In the genomic region with DNA sequence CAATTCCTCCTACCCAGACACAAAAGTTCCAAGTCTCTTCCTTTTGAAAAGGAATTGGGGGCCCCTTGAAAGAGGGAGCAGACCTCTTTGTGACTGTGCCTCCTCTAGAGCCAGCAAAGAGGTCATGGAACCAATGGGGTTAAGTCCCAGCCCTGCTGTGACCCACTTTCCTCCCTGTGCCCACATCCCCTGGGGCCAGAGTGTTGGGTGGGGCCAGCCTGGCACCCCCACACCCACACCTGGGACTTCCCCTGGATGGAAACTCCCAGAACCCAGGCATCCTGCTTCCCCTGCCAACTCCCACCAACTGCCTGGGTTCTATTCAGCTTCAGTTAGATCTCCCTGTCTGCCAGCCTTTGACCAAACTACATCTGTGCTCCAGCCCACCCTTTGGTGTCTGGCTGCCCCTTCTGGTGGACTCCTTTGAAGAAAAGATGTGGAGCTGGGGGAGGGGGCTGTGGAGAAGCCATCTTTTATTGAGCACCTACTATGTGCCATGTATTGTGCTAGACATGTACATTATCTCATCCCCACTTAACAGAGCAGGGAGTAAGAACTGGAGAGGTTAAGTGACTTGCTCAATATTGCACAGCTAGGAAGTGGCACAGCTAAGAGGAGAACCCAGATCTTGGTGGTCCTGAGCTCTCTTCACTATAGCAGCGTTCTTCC, we compare ENCODE assay signal across 1 cellular context.
A peak's percentile ranks its signal among the peaks of the same experiment; 100 is the strongest.
TF ChIP-seq lines count a peak whose summit lies in the region.

No MANE protein-coding gene starts in this region.

TF ChIP-seq in GM12878, 131 proteins besides CTCF, POLR2A, EP300 and RAD21:
- TF ChIP-seq MEF2B (IDR thresholded peaks at IDR 0.05; ENCODE audit: partially characterized antibody, poor library complexity, severe bottlenecking) (peak; percentile 40), NR2C2 (IDR thresholded peaks at IDR 0.05; ENCODE audit: borderline replicate concordance, control insufficient read depth, insufficient read length, low read depth) (no peak), DPF2 (IDR thresholded peaks at IDR 0.05) (0 out of 2 replicates have a peak, but pooled peaks have one; percentile 61), IKZF1 (conservative IDR thresholded peaks at IDR 0.05) (peak; percentile 37)
- TF ChIP-seq, protein P1, sequence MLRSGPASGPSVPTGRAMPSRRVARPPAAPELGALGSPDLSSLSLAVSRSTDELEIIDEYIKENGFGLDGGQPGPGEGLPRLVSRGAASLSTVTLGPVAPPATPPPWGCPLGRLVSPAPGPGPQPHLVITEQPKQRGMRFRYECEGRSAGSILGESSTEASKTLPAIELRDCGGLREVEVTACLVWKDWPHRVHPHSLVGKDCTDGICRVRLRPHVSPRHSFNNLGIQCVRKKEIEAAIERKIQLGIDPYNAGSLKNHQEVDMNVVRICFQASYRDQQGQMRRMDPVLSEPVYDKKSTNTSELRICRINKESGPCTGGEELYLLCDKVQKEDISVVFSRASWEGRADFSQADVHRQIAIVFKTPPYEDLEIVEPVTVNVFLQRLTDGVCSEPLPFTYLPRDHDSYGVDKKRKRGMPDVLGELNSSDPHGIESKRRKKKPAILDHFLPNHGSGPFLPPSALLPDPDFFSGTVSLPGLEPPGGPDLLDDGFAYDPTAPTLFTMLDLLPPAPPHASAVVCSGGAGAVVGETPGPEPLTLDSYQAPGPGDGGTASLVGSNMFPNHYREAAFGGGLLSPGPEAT (IDR thresholded peaks at IDR 0.05; ENCODE audit: low read depth) = 0 out of 2 replicates have a peak, but pooled peaks have one; percentile 40
